ENCODE assay signal across 4 cellular contexts in genomic region chr3:125977094-125977493, GRCh38. TPM values are rescaled to one million over a fixed set of nuclear protein-coding genes. Genes with fewer than 3 reads are reported as not detected.
"Had no signal": no experiment of that assay in that cellular context is flagged by ENCODE, and none has a peak within 500 bp of the region (broad histone marks: within the 10 kb centered on the region; RNA-seq: fewer than 3 reads in every experiment).

No MANE protein-coding gene starts in this region.

RNA-seq across cellular contexts. Expression of gene ROPN1B, which starts 8.1 kb away (rescaled TPM):
- total RNA-seq: K562, Peyer's patch, SJSA1 had no signal
- polyA plus RNA-seq: K562, SK-N-SH had no signal
